Comparison of ENCODE assay signal across 9 cellular contexts in the genomic region with DNA sequence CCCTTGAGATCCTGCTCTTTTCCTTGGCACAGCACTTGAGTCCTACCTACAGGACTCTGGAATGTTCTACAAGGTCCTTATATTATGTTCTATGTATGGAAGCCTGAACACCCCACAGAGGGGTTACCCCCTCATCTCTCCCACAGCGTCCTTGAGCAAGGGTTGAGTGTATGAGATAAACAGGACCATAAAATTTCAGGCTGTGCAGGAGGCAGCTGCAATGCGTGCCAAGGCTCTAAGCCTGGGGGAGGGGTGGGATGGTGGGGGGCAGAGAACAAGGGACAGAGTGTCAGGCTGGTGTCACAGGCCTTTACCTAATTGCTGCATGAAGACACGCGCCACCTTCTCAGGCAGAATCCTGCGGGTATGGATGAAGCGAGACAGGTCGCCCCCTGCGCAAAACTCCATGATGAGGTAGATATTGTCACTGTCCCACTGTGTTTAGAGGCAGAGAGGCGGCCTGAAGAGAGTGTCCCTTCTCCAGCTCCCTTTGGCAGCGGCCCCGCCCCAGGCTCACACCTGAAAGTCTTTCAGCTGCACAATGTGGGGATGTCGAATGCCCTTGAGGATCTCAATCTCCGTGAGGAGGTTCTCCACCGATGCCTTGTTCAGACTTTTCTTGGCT. TPM values are rescaled to one million over a fixed set of nuclear protein-coding genes. Genes with fewer than 3 reads are reported as not detected.
DNase-seq lines count a peak whose midpoint lies in the region; ATAC-seq and TF ChIP-seq lines count a peak whose summit lies in the region.
"Had no signal": no experiment of that assay in that cellular context is flagged by ENCODE, and none has a peak within 500 bp of the region (broad histone marks: within the 10 kb centered on the region; RNA-seq: fewer than 3 reads in every experiment).

No MANE protein-coding gene starts in this region.

- H3K4me1 ChIP-seq in GM23338 (ENCODE audit: insufficient read depth), result peaks cover 9% of the 10 kb centered on the region
- H3K4me1 ChIP-seq in skeletal muscle satellite cell (ENCODE audit: control insufficient read depth, insufficient read depth, low read length), result peaks cover 13% of the 10 kb centered on the region

- TF ChIP-seq CTCF in GM23338 (conservative IDR thresholded peaks at IDR 0.05; ENCODE audit: low read depth in 2 of 2), result no peak
- no peak for TF ChIP-seq CTCF in WERI-Rb-1 (IDR thresholded peaks at IDR 0.05; ENCODE audit: low read depth, low read length)
- TF ChIP-seq CTCF in foreskin fibroblast (IDR thresholded peaks at IDR 0.05; ENCODE audit: low read depth, low read length), result no peak
- no peak for TF ChIP-seq CTCF in GM10248 (IDR thresholded peaks at IDR 0.05; ENCODE audit: control extremely low read depth, extremely low read depth, low read depth, missing control alignments)

- peaks cover 22% of the 10 kb centered on the region for H3K4me1 Mint-ChIP-seq in GM23338

- peak overlapping the region; percentile 91 for H3K9ac ChIP-seq in skeletal muscle satellite cell (ENCODE audit: low read depth, low read length)

- H3K9me3 ChIP-seq in WERI-Rb-1 (ENCODE audit: severe bottlenecking) (no peaks in the 10 kb centered on the region), skeletal muscle satellite cell (replicated peaks; ENCODE audit: low read length) (no peaks in the 10 kb centered on the region)

- no peaks in the 10 kb centered on the region; the same call in 1 of the 2 replicates for H4K20me1 ChIP-seq in GM23338 (replicated peaks; ENCODE audit: insufficient read depth)

- no peaks in the 10 kb centered on the region for H3K27me3 ChIP-seq in GM23338 (ENCODE audit: insufficient read depth)
- no peaks in the 10 kb centered on the region for H3K27me3 ChIP-seq in WERI-Rb-1 (ENCODE audit: insufficient read depth, low read depth, severe bottlenecking)
- no peaks in the 10 kb centered on the region for H3K27me3 ChIP-seq in skeletal muscle satellite cell (ENCODE audit: control insufficient read depth, insufficient read depth, low read length)

- H3K4me3 ChIP-seq in GM23338 (peak overlapping the region; percentile 97), WERI-Rb-1 (ENCODE audit: low read depth, low read length) (peak overlapping the region; percentile 71), foreskin fibroblast (ENCODE audit: low read depth in 1 of 2, low read length in 2 of 2) (peak overlapping the region; percentile 84 to 94), skeletal muscle satellite cell (ENCODE audit: low read length) (peak overlapping the region; percentile 97)

- no peaks in the 10 kb centered on the region; the same call in 1 of the 2 replicates for H3K36me3 ChIP-seq in GM23338 (ENCODE audit: insufficient read depth)
- H3K36me3 ChIP-seq in WERI-Rb-1, result peaks cover 49% of the 10 kb centered on the region
- H3K36me3 ChIP-seq in skeletal muscle satellite cell (ENCODE audit: insufficient read depth, low read length), result peaks cover 24% of the 10 kb centered on the region

- no peak for DNase-seq in GM23338 (ENCODE audit: low spot score)
- DNase-seq in WERI-Rb-1, result no peak
- no peak for DNase-seq in foreskin fibroblast
- no peak for DNase-seq in GM10248 (ENCODE audit: extremely low spot score)
- DNase-seq in CD1c-positive myeloid dendritic cell (ENCODE audit: extremely low spot score), result no peak
- DNase-seq in NCI-H1694 (lab: John Stamatoyannopoulos, UW), result no peak

- ATAC-seq in GM23338 (no peak), HG03442 (IDR thresholded peaks at IDR 0.05; ENCODE audit: unreplicated experiment) (no peak)

- no peaks in the 10 kb centered on the region for H3K9me2 ChIP-seq in GM23338 (ENCODE audit: insufficient read depth)

- peaks cover 16% of the 10 kb centered on the region for H3K27me3 Mint-ChIP-seq in GM23338 (ENCODE audit: insufficient read depth, low read depth, poor library complexity)

- CTCF ChIA-PET in GM10248 (lab: Yijun Ruan, JAX), result interaction anchor here (0.8 to 3.8 kb wide), 17 partner anchors 8 to 210 kb away, joined by 3 to 19 read pairs (median 5); partner anchors contain the start of gene FAM219B

- H3K4me2 ChIP-seq in GM23338, result peak overlapping the region; percentile 88
- peak overlapping the region; percentile 99 for H3K4me2 ChIP-seq in skeletal muscle satellite cell (ENCODE audit: low read length)

- POLR2A ChIA-PET in GM10248 (lab: Yijun Ruan, JAX), result no interaction called here

- H3K36me3 Mint-ChIP-seq in GM23338 (ENCODE audit: low read depth), result peaks cover 16% of the 10 kb centered on the region

- H3K4me3 Mint-ChIP-seq in GM23338, result peak overlapping the region; percentile 91

- H3K27ac ChIP-seq in GM23338 (ENCODE audit: low read depth), result no peak overlapping the region
- H3K27ac ChIP-seq in WERI-Rb-1, result peak overlapping the region; percentile 96

- no peaks in the 10 kb centered on the region for H3K79me2 ChIP-seq in GM23338 (replicated peaks; ENCODE audit: insufficient read depth)

- H3K9me3 Mint-ChIP-seq in GM23338, result no peaks in the 10 kb centered on the region

- H3F3A ChIP-seq in GM23338 (replicated peaks; ENCODE audit: low read depth), result 0 out of 2 replicates have a peak, but pooled peaks cover 5% of the 10 kb centered on the region

- no peak overlapping the region; the same call in 1 of the 2 replicates for H3K27ac Mint-ChIP-seq in GM23338

- H2AFZ ChIP-seq in GM23338, result no peak overlapping the region

TF ChIP-seq in GM23338, 12 proteins besides CTCF, POLR2A, EP300 and RAD21 (continues in another document):
- TF ChIP-seq ZNF462 (CRISPR knock-in tag; IDR thresholded peaks at IDR 0.05), result no peak

RNA-seq across cellular contexts. Expression of gene ULK3, which starts 1.1 kb away (rescaled TPM):
- total RNA-seq in GM23338 (2014; rRNA removed; shearing (Covaris generic)), result 32.6 and 35.4 TPM in 2 replicates
- 19.3 and 20.3 TPM in 2 replicates for polyA plus RNA-seq in GM23338 (2016; fragmentation: Nextera tagmentation; extraction: Ambion mirVana)
- 21.3 and 27.1 TPM in 2 replicates for total RNA-seq in skeletal muscle satellite cell (2012; rRNA removed)

RNA-seq across cellular contexts. Expression of gene CPLX3, which starts 15.4 kb away (rescaled TPM):
- total RNA-seq in GM23338 (2014; rRNA removed; shearing (Covaris generic)), result 0.62 and 0.66 TPM in 2 replicates
- polyA plus RNA-seq in GM23338 (2016; fragmentation: Nextera tagmentation; extraction: Ambion mirVana), result 0.21 TPM in 1 of 2 replicates, not detected in the other
- total RNA-seq in skeletal muscle satellite cell (2012; rRNA removed), result not detected in 2 replicates
- total RNA-seq: liver had no signal
- polyA plus RNA-seq: liver had no signal

RNA-seq across cellular contexts. Expression of gene LMAN1L, which starts 29.2 kb away (rescaled TPM):
- total RNA-seq in GM23338 (2014; rRNA removed; shearing (Covaris generic)), result not detected in 2 replicates
- not detected in 2 replicates for polyA plus RNA-seq in GM23338 (2016; fragmentation: Nextera tagmentation; extraction: Ambion mirVana)
- total RNA-seq in skeletal muscle satellite cell (2012; rRNA removed), result under 0.01 TPM in 1 of 2 replicates, not detected in the other
- polyA plus RNA-seq: liver had no signal

RNA-seq across cellular contexts. Expression of gene SCAMP2, which starts 31.3 kb away (rescaled TPM):
- total RNA-seq in GM23338 (2014; rRNA removed; shearing (Covaris generic)), result 51.3 and 64.9 TPM in 2 replicates
- 34.7 and 35.8 TPM in 2 replicates for polyA plus RNA-seq in GM23338 (2016; fragmentation: Nextera tagmentation; extraction: Ambion mirVana)
- 17.2 and 26.6 TPM in 2 replicates for total RNA-seq in skeletal muscle satellite cell (2012; rRNA removed)

RNA-seq across cellular contexts. Expression of gene MPI, which starts 48.0 kb away (rescaled TPM):
- 67.5 and 74.2 TPM in 2 replicates for total RNA-seq in GM23338 (2014; rRNA removed; shearing (Covaris generic))
- polyA plus RNA-seq in GM23338 (2016; fragmentation: Nextera tagmentation; extraction: Ambion mirVana), result 18.0 and 21.2 TPM in 2 replicates
- total RNA-seq in skeletal muscle satellite cell (2012; rRNA removed), result 73.3 and 100 TPM in 2 replicates
